Comparison of ENCODE assay signal across 8 cellular contexts in genomic region chr18:74291771-74292540, GRCh38.
A peak's percentile ranks its signal among the peaks of the same experiment; 100 is the strongest.
DNase-seq lines count a peak whose midpoint lies in the region; ATAC-seq lines count a peak whose summit lies in the region.

CYB5A (minus strand) TSS chr18:74291963; CDS start chr18:74291875, 88 bp downstream.

- peak; percentile 72 for DNase-seq in 8988T
- peak; percentile 98 for DNase-seq in NCI-H2227 (lab: John Stamatoyannopoulos, UW; ENCODE audit: unreplicated experiment)
- DNase-seq in cerebellar cortex (ENCODE audit: low spot score) = peak; percentile 97
- DNase-seq in islet precursor cell = peak; percentile 98
- peak; percentile 95 to 99 (median 96) for DNase-seq in stimulated activated CD4-positive, alpha-beta T cell treated with anti-CD3 and anti-CD28 coated beads, Interleukin-12 subunit alpha, Interleukin-12 subunit beta, amount 100 ng/mL, for 48 hours (ENCODE audit: low read depth in 2 of 3, low spot score in 1 of 3)

- ATAC-seq in GM18520 (IDR thresholded peaks at IDR 0.05; ENCODE audit: unreplicated experiment) (peak; percentile 99), HG03095 (IDR thresholded peaks at IDR 0.05; ENCODE audit: unreplicated experiment) (peak; percentile 99)
- ATAC-seq in activated CD4-positive, CD25-positive, alpha-beta regulatory T cell treated with anti-CD3 and anti-CD28 coated beads, Interleukin-2, amount 50 U/mL, for 24 hours = peak; percentile 98 to 99

Comparison
In these comparisons a context has a peak if more than half of its experiments do, and no peak if none do; other contexts are left out.
1. Peak in every context shown above with its lines: DNase-seq and ATAC-seq.